ENCODE assay signal across 14 cellular contexts in the genomic region with DNA sequence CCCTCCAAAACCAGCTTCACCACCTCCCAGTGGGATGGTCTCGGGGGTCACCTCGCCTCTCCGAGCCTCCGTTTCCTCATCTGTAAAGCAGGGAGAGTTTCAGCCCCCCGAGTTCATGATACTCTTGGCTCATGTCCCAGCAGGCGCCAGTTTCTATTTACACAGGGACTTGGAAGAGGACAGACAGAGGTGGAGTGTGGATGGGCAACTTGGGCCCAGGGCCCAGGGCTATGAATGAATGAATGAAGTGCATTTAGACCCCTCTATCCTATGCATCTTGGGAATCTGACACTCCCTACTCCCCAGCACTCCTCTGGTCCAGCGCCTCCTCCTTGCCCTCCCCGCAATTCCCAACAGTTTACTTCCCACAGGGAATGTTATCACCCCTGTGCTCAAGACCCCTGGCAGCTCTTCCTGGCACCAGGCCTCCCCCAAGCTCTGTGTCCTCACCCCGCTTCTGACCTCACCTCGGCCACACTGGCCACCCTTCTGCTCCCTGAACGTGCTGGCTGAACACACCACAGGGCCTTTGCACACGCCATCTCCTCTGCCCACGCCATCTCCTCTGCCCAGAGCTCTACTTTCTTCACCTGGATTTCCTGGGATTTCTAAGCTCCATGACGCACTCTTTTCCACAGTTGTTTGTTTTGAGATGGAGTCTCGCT.
"Had no signal": no experiment of that assay in that cellular context is flagged by ENCODE, and none has a peak within 500 bp of the region (broad histone marks: within the 10 kb centered on the region; RNA-seq: fewer than 3 reads in every experiment).

No MANE protein-coding gene starts in this region.

- H3K4me3 ChIP-seq: body of pancreas, esophagus squamous epithelium, thyroid gland had no signal

- DNase-seq: activated CD4-positive, alpha-beta T cell treated with anti-CD3 and anti-CD28 coated beads, Interleukin-2, amount 10 ng/mL, durations not matched to agents 7 days and 5 days; activated CD8-positive, alpha-beta memory T cell treated with anti-CD3 and anti-CD28 coated beads, Interleukin-2, amount 50 U/mL, for 48 hours; activated gamma-delta T cell treated with Interleukin-2 at 50 U/mL for 16 hours; activated T-cell treated with anti-CD3 and anti-CD28 coated beads, Interleukin-2, amount 50 U/mL, for 72 hours; amniotic stem cell; cortex of kidney; effector CD4-positive, alpha-beta T cell; esophagus squamous epithelium; kidney glomerular epithelial cell; mesendoderm; T-helper 9 cell had no signal

- ATAC-seq: activated T-cell treated with anti-CD3 and anti-CD28 coated beads, Interleukin-2, amount 50 U/mL, for 72 hours; body of pancreas; stimulated activated effector memory CD8-positive, alpha-beta T cell treated with anti-CD3 and anti-CD28 coated beads, Interleukin-12 subunit alpha, Interleukin-12 subunit beta, amount 100 ng/mL, for 72 hours had no signal

- H3K9me3 ChIP-seq: body of pancreas, esophagus squamous epithelium, thyroid gland had no signal

- H3K27me3 ChIP-seq: thyroid gland had no signal

- H3K36me3 ChIP-seq: esophagus squamous epithelium, thyroid gland had no signal

- H3K27ac ChIP-seq: body of pancreas, esophagus squamous epithelium, thyroid gland had no signal
